14 cellular contexts compared by ENCODE assay signal in genomic region chr11:114279778-114280532, GRCh38. TPM values are rescaled to one million over a fixed set of nuclear protein-coding genes. Genes with fewer than 3 reads are reported as not detected.
DNase-seq lines count a peak whose midpoint lies in the region; ATAC-seq and TF ChIP-seq lines count a peak whose summit lies in the region.
"Had no signal": no experiment of that assay in that cellular context is flagged by ENCODE, and none has a peak within 500 bp of the region (broad histone marks: within the 10 kb centered on the region; RNA-seq: fewer than 3 reads in every experiment).

No MANE protein-coding gene starts in this region.

- no peaks in the 10 kb centered on the region for H4K20me1 ChIP-seq in fibroblast of lung (ENCODE audit: control insufficient read depth, extremely low read depth, insufficient read depth, low read length)

- H3K4me3 Mint-ChIP-seq in CD8-positive, alpha-beta memory T cell, result no peak overlapping the region
- H3K4me3 Mint-ChIP-seq: activated T-helper 17 cell treated with anti-CD3 and anti-CD28 coated beads, Interleukin-2, amount 50 U/mL, for 72 hours; nephron; stimulated activated naive CD8-positive, alpha-beta T cell treated with anti-CD3 and anti-CD28 coated beads, Interleukin-15, Interleukin-2, amounts not matched to agents 100 ng/mL and 50 ng/mL, for 24 hours had no signal

- TF ChIP-seq POLR2A in prostate gland (IDR thresholded peaks at IDR 0.05), result no peak

- H3K27me3 ChIP-seq in RWPE2 (ENCODE audit: insufficient read depth, poor library complexity, severe bottlenecking) (no peaks in the 10 kb centered on the region), fibroblast of lung (ENCODE audit: control insufficient read depth, insufficient read depth, low read length) (peaks cover 7% of the 10 kb centered on the region), prostate gland (replicated peaks; ENCODE audit: insufficient read depth) (no peaks in the 10 kb centered on the region)
- no peaks in the 10 kb centered on the region for H3K27me3 ChIP-seq in CD8-positive, alpha-beta memory T cell (ENCODE audit: insufficient read depth, low read length, poor library complexity, severe bottlenecking)

- ATAC-seq in RWPE2 (ENCODE audit: low read depth) (peak; percentile 80), HG02571 (IDR thresholded peaks at IDR 0.05; ENCODE audit: unreplicated experiment) (no peak), HG03342 (IDR thresholded peaks at IDR 0.05; ENCODE audit: unreplicated experiment) (no peak)
- ATAC-seq: activated T-helper 17 cell treated with anti-CD3 and anti-CD28 coated beads, Interleukin-2, amount 50 U/mL, for 72 hours had no signal

- H3K36me3 ChIP-seq in RWPE2 (ENCODE audit: low read depth), result no peaks in the 10 kb centered on the region
- H3K36me3 ChIP-seq in fibroblast of lung (ENCODE audit: control insufficient read depth, insufficient read depth, low read length), result no peaks in the 10 kb centered on the region
- H3K36me3 ChIP-seq in prostate gland, result no peaks in the 10 kb centered on the region
- no peaks in the 10 kb centered on the region for H3K36me3 ChIP-seq in CD8-positive, alpha-beta memory T cell (ENCODE audit: insufficient read depth, low read length)

- intact Hi-C loops in prostate gland (cut with DNase I), result no loop called here

- peaks cover 15% of the 10 kb centered on the region for H3K4me1 ChIP-seq in RWPE2 (ENCODE audit: insufficient read depth, poor library complexity, severe bottlenecking)
- H3K4me1 ChIP-seq in fibroblast of lung (ENCODE audit: control insufficient read depth, extremely low read depth, insufficient read depth, low read length), result peaks cover 5% of the 10 kb centered on the region
- peaks cover 10% of the 10 kb centered on the region for H3K4me1 ChIP-seq in prostate gland (replicated peaks)
- H3K4me1 ChIP-seq in CD8-positive, alpha-beta memory T cell (ENCODE audit: insufficient read depth, low read length), result no peaks in the 10 kb centered on the region

- POLR2A ChIA-PET in CD8-positive, alpha-beta memory T cell (lab: Charles Lee), result no interaction called here

- DNase-seq in DMS153 treated with DMSO at 0.1 percent for 48 hours (lab: John Stamatoyannopoulos, UW; ENCODE audit: unreplicated experiment), result peak; percentile 52
- DNase-seq in RWPE2 (ENCODE audit: low spot score), result no peak
- DNase-seq in fibroblast of lung (ENCODE audit: low read depth in 2 of 2), result peak; percentile 64 to 78
- no peak for DNase-seq in prostate gland (ENCODE audit: low spot score)
- DNase-seq in NCI-H1436 (lab: John Stamatoyannopoulos, UW), result no peak
- no peak for DNase-seq in CD8-positive, alpha-beta memory T cell
- DNase-seq: activated CD4-positive, alpha-beta T cell treated with anti-CD3 and anti-CD28 coated beads for 4 hours; KG1 had no signal

- H3K9me3 Mint-ChIP-seq in CD8-positive, alpha-beta memory T cell, result no peaks in the 10 kb centered on the region
- H3K9me3 Mint-ChIP-seq: activated T-helper 17 cell treated with anti-CD3 and anti-CD28 coated beads, Interleukin-2, amount 50 U/mL, for 72 hours; nephron; stimulated activated naive CD8-positive, alpha-beta T cell treated with anti-CD3 and anti-CD28 coated beads, Interleukin-15, Interleukin-2, amounts not matched to agents 100 ng/mL and 50 ng/mL, for 24 hours had no signal

- H3K36me3 Mint-ChIP-seq in CD8-positive, alpha-beta memory T cell, result no peaks in the 10 kb centered on the region

- H3K27ac Mint-ChIP-seq in CD8-positive, alpha-beta memory T cell, result no peak overlapping the region
- H3K27ac Mint-ChIP-seq: activated T-helper 17 cell treated with anti-CD3 and anti-CD28 coated beads, Interleukin-2, amount 50 U/mL, for 72 hours; nephron; stimulated activated naive CD8-positive, alpha-beta T cell treated with anti-CD3 and anti-CD28 coated beads, Interleukin-15, Interleukin-2, amounts not matched to agents 100 ng/mL and 50 ng/mL, for 24 hours had no signal

- H3K9ac ChIP-seq in fibroblast of lung (ENCODE audit: insufficient read depth, low read length), result no peak overlapping the region

- no peaks in the 10 kb centered on the region for H3K4me1 Mint-ChIP-seq in CD8-positive, alpha-beta memory T cell
- H3K4me1 Mint-ChIP-seq: activated T-helper 17 cell treated with anti-CD3 and anti-CD28 coated beads, Interleukin-2, amount 50 U/mL, for 72 hours; nephron had no signal

- TF ChIP-seq CTCF in RWPE2 (IDR thresholded peaks at IDR 0.05; ENCODE audit: poor library complexity, severe bottlenecking), result no peak
- no peak for TF ChIP-seq CTCF in fibroblast of lung (conservative IDR thresholded peaks at IDR 0.05 in 1 of 2, IDR thresholded peaks at IDR 0.05 in 1 of 2; ENCODE audit: low read depth in 1 of 2, low read length in 2 of 2)
- no peak for TF ChIP-seq CTCF in prostate gland (IDR thresholded peaks at IDR 0.05)

- H3K4me3 ChIP-seq in RWPE2 (ENCODE audit: severe bottlenecking) (no peak overlapping the region), fibroblast of lung (replicated peaks in 1 of 4; ENCODE audit: control extremely low read depth in 1 of 4, insufficient read depth in 1 of 4, low read depth in 3 of 4, low read length in 4 of 4) (no peak overlapping the region), prostate gland (no peak overlapping the region)
- H3K4me3 ChIP-seq in CD8-positive, alpha-beta memory T cell (ENCODE audit: low read length), result no peak overlapping the region
- H3K4me3 ChIP-seq: coronary artery had no signal

- WGBS in prostate gland, result 79% methylated on average over 10 of the region's 10 CpGs

- H3K27ac ChIP-seq in RWPE2 (ENCODE audit: poor library complexity, severe bottlenecking), result peak overlapping the region; percentile 47
- no peak overlapping the region for H3K27ac ChIP-seq in fibroblast of lung (ENCODE audit: insufficient read depth, low read length)
- peak overlapping the region; percentile 50 to 77 for H3K27ac ChIP-seq in prostate gland
- H3K27ac ChIP-seq in CD8-positive, alpha-beta memory T cell (ENCODE audit: low read depth, low read length), result no peak overlapping the region

- no peaks in the 10 kb centered on the region for H3K79me2 ChIP-seq in fibroblast of lung (ENCODE audit: control insufficient read depth, insufficient read depth, low read length)

- H3K4me2 ChIP-seq in fibroblast of lung (ENCODE audit: extremely low read depth, insufficient read depth, low read length), result no peak overlapping the region

- H3K9me3 ChIP-seq in RWPE2 (ENCODE audit: severe bottlenecking) (no peaks in the 10 kb centered on the region), fibroblast of lung (ENCODE audit: control insufficient read depth, insufficient read depth, low read depth, low read length) (no peaks in the 10 kb centered on the region), prostate gland (no peaks in the 10 kb centered on the region)
- H3K9me3 ChIP-seq in CD8-positive, alpha-beta memory T cell (ENCODE audit: low read length), result no peaks in the 10 kb centered on the region

- CTCF ChIA-PET in CD8-positive, alpha-beta memory T cell (lab: Charles Lee), result no interaction called here

- H2AFZ ChIP-seq in fibroblast of lung (ENCODE audit: low read length), result no peak overlapping the region

- peaks cover 22 to 34% of the 10 kb centered on the region in 2 donors for H3K27me3 Mint-ChIP-seq in CD8-positive, alpha-beta memory T cell

RNA-seq across cellular contexts. Expression of gene NNMT, which starts 16.2 kb away (rescaled TPM):
- total RNA-seq in fibroblast of lung (639 and 883 TPM in 2 replicates), prostate gland (10 to 100 TPM; 59.3 to 63.2 TPM)
- 156 and 194 TPM in 2 replicates for polyA plus RNA-seq in fibroblast of lung
- 294 and 362 TPM in 2 replicates for polyA plus RNA-seq in fibroblast of lung (2012)
- 75.9 and 108 TPM in 2 replicates for polyA minus RNA-seq in fibroblast of lung (ENCODE audit: low replicate concordance)
- not detected for total RNA-seq in CD8-positive, alpha-beta memory T cell
- polyA plus RNA-seq in CD8-positive, alpha-beta memory T cell, result not detected
- total RNA-seq: activated T-helper 17 cell treated with anti-CD3 and anti-CD28 coated beads, Interleukin-2, amount 50 U/mL, for 72 hours had no signal

Comparison
In these comparisons a context has a peak if more than half of its experiments do, and no peak if none do; other contexts are left out.
1. DNase-seq: peak in DMS153 treated with DMSO at 0.1 percent for 48 hours (single experiment) and fibroblast of lung (2 of 2); none in RWPE2 (single experiment), prostate gland (single experiment), NCI-H1436 (single experiment) and CD8-positive, alpha-beta memory T cell (0 of 5).
2. H3K27ac ChIP-seq: peak in RWPE2 (single experiment) and prostate gland (2 of 2); none in fibroblast of lung (single experiment) and CD8-positive, alpha-beta memory T cell (single experiment).
3. RNA of gene NNMT, which starts 16.2 kb away (total RNA-seq): 639 to 883 TPM in fibroblast of lung and 59.3 to 63.2 TPM in prostate gland; not detected in CD8-positive, alpha-beta memory T cell; every median in the first group is over 10 times any median in the second.